8 cellular contexts compared by ENCODE assay signal in genomic region chr5:172188033-172188892, GRCh38. TPM values are rescaled to one million over a fixed set of nuclear protein-coding genes. Genes with fewer than 3 reads are reported as not detected.
A peak's percentile ranks its signal among the peaks of the same experiment; 100 is the strongest.
DNase-seq lines count a peak whose midpoint lies in the region; ATAC-seq and TF ChIP-seq lines count a peak whose summit lies in the region.

STK10 (minus strand) TSS chr5:172188224; CDS start chr5:172188042, 182 bp downstream.

- H3K27ac ChIP-seq in C4-2B = peak within 1 kb of the TSS; percentile 67

- CTCF ChIA-PET in activated CD4-positive, alpha-beta T cell treated with anti-CD3 and anti-CD28 coated beads, Interleukin-2, amount 10 ng/mL, durations not matched to agents 7 days and 5 days (lab: Charles Lee) = interaction anchor here (0.6 to 7.7 kb wide), 39 partner anchors 10 to 796 kb away, joined by 3 to 103 read pairs (median 5); partner anchors contain the start of gene FBXW11

- H3K4me3 Mint-ChIP-seq in activated CD4-positive, alpha-beta T cell treated with anti-CD3 and anti-CD28 coated beads, Interleukin-2, amount 10 ng/mL, durations not matched to agents 7 days and 5 days = peak within 1 kb of the TSS; percentile 99

- H3K36me3 Mint-ChIP-seq in activated CD4-positive, alpha-beta T cell treated with anti-CD3 and anti-CD28 coated beads, Interleukin-2, amount 10 ng/mL, durations not matched to agents 7 days and 5 days (ENCODE audit: low read depth) = peaks cover 42% of the 10 kb centered on the region

- H3K27ac Mint-ChIP-seq in activated CD4-positive, alpha-beta T cell treated with anti-CD3 and anti-CD28 coated beads, Interleukin-2, amount 10 ng/mL, durations not matched to agents 7 days and 5 days = peak within 1 kb of the TSS; percentile 96

- peak; percentile 98 for TF ChIP-seq CTCF in C4-2B (conservative IDR thresholded peaks at IDR 0.05)

- no peaks in the 10 kb centered on the region for H3K27me3 Mint-ChIP-seq in activated CD4-positive, alpha-beta T cell treated with anti-CD3 and anti-CD28 coated beads, Interleukin-2, amount 10 ng/mL, durations not matched to agents 7 days and 5 days

- peaks cover 28% of the 10 kb centered on the region for H3K4me1 Mint-ChIP-seq in activated CD4-positive, alpha-beta T cell treated with anti-CD3 and anti-CD28 coated beads, Interleukin-2, amount 10 ng/mL, durations not matched to agents 7 days and 5 days

- peak; percentile 86 for ATAC-seq in GM19324 (IDR thresholded peaks at IDR 0.05; ENCODE audit: low FRiP score, unreplicated experiment)
- ATAC-seq in HG03460 (IDR thresholded peaks at IDR 0.05; ENCODE audit: unreplicated experiment) = peak; percentile 67
- ATAC-seq in left lobe of liver = peak; percentile 92

- DNase-seq in NCI-H69 (lab: John Stamatoyannopoulos, UW) (peak; percentile 93), cortex of kidney (lab: John Stamatoyannopoulos, UW) (peak; percentile 29), left lobe of liver (ENCODE audit: low spot score) (peak; percentile 97)
- peak; percentile 90 for DNase-seq in activated CD4-positive, alpha-beta T cell treated with anti-CD3 and anti-CD28 coated beads, Interleukin-2, amount 10 ng/mL, durations not matched to agents 7 days and 5 days
- peak; percentile 88 to 92 for DNase-seq in stimulated activated CD4-positive, alpha-beta T cell treated with anti-CD3 and anti-CD28 coated beads, Interleukin-2, amount 100 ng/mL, for 24 hours

- H3K9me3 Mint-ChIP-seq in activated CD4-positive, alpha-beta T cell treated with anti-CD3 and anti-CD28 coated beads, Interleukin-2, amount 10 ng/mL, durations not matched to agents 7 days and 5 days = no peaks in the 10 kb centered on the region

- POLR2A ChIA-PET in activated CD4-positive, alpha-beta T cell treated with anti-CD3 and anti-CD28 coated beads, Interleukin-2, amount 10 ng/mL, durations not matched to agents 7 days and 5 days (lab: Charles Lee) = interaction anchor here (6.1 kb wide), 1 partner anchor 14 kb away, joined by 44 read pairs; no protein-coding TSS in a partner anchor

RNA-seq across cellular contexts. Expression of gene STK10, which starts in this region (rescaled TPM):
- 100 to 1,000 TPM; 299 to 312 TPM for total RNA-seq in activated CD4-positive, alpha-beta T cell treated with anti-CD3 and anti-CD28 coated beads, Interleukin-2, amount 10 ng/mL, durations not matched to agents 7 days and 5 days
- 9.1 TPM for total RNA-seq in left lobe of liver

Comparison
In these comparisons a context has a peak if more than half of its experiments do, and no peak if none do; other contexts are left out.
1. Peak in every context shown above with its lines: DNase-seq, ATAC-seq and H3K27ac ChIP-seq.
2. RNA of gene STK10 (total RNA-seq): 299 to 312 TPM in activated CD4-positive, alpha-beta T cell treated with anti-CD3 and anti-CD28 coated beads, Interleukin-2, amount 10 ng/mL, durations not matched to agents 7 days and 5 days; 9.1 TPM in left lobe of liver (single experiment); every median in the first group is over 10 times any median in the second.
3. DNase-seq: peak in every context shown above with its lines; median percentile 97 in left lobe of liver; 93 in NCI-H69; 90 in activated CD4-positive, alpha-beta T cell treated with anti-CD3 and anti-CD28 coated beads, Interleukin-2, amount 10 ng/mL, durations not matched to agents 7 days and 5 days; 90 in stimulated activated CD4-positive, alpha-beta T cell treated with anti-CD3 and anti-CD28 coated beads, Interleukin-2, amount 100 ng/mL, for 24 hours; 29 in cortex of kidney.